1 cellular context compared by ENCODE assay signal in the genomic region with DNA sequence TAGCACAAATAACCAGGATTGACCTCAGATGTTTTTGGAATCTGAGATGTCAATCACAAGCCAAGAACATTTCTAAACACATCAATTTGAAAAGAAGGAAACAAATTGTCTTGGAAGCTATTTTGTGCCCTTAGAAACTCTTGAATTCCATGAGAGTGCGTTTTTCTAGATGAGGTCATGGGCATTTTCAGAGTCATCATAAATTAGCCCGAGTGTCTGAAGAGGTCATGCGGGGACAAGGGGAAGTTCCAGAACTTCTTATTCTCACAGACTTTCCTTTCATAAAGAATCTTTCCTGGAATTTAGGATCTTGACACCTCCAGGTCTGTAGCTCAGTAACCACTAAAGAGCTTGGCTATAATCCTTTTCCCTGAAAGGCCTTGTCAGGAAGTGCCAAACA.
TF ChIP-seq lines count a peak whose summit lies in the region.

No MANE protein-coding gene starts in this region.

TF ChIP-seq in K562, 482 proteins besides CTCF, POLR2A, EP300 and RAD21 (continued from another document and continues in another):
- TF ChIP-seq, protein P1, sequence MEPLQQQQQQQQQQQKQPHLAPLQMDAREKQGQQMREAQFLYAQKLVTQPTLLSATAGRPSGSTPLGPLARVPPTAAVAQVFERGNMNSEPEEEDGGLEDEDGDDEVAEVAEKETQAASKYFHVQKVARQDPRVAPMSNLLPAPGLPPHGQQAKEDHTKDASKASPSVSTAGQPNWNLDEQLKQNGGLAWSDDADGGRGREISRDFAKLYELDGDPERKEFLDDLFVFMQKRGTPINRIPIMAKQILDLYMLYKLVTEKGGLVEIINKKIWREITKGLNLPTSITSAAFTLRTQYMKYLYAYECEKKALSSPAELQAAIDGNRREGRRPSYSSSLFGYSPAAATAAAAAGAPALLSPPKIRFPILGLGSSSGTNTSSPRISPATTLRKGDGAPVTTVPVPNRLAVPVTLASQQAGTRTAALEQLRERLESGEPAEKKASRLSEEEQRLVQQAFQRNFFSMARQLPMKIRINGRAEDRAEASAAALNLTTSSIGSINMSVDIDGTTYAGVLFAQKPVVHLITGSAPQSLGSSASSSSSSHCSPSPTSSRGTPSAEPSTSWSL (CRISPR knock-in tag; IDR thresholded peaks at IDR 0.05; ENCODE audit: borderline replicate concordance) = no peak
- TF ChIP-seq ERF (CRISPR knock-in tag; IDR thresholded peaks at IDR 0.05) = no peak
- TF ChIP-seq CBX1 (IDR thresholded peaks at IDR 0.05; ENCODE audit: low read depth) = no peak
- TF ChIP-seq, protein P2, sequence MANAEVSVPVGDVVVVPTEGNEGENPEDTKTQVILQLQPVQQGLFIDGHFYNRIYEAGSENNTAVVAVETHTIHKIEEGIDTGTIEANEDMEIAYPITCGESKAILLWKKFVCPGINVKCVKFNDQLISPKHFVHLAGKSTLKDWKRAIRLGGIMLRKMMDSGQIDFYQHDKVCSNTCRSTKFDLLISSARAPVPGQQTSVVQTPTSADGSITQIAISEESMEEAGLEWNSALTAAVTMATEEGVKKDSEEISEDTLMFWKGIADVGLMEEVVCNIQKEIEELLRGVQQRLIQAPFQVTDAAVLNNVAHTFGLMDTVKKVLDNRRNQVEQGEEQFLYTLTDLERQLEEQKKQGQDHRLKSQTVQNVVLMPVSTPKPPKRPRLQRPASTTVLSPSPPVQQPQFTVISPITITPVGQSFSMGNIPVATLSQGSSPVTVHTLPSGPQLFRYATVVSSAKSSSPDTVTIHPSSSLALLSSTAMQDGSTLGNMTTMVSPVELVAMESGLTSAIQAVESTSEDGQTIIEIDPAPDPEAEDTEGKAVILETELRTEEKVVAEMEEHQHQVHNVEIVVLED (CRISPR knock-in tag; IDR thresholded peaks at IDR 0.05) = no peak
- TF ChIP-seq NFE2L1 (tag; IDR thresholded peaks at IDR 0.05; ENCODE audit: borderline replicate concordance, low read depth) = no peak
- TF ChIP-seq ZNF766 (CRISPR knock-in tag; conservative IDR thresholded peaks at IDR 0.05) = peak; percentile 82
- TF ChIP-seq LCOR (CRISPR knock-in tag; IDR thresholded peaks at IDR 0.05) = no peak
- TF ChIP-seq HLTF (IDR thresholded peaks at IDR 0.05) = no peak
- TF ChIP-seq, protein P3, sequence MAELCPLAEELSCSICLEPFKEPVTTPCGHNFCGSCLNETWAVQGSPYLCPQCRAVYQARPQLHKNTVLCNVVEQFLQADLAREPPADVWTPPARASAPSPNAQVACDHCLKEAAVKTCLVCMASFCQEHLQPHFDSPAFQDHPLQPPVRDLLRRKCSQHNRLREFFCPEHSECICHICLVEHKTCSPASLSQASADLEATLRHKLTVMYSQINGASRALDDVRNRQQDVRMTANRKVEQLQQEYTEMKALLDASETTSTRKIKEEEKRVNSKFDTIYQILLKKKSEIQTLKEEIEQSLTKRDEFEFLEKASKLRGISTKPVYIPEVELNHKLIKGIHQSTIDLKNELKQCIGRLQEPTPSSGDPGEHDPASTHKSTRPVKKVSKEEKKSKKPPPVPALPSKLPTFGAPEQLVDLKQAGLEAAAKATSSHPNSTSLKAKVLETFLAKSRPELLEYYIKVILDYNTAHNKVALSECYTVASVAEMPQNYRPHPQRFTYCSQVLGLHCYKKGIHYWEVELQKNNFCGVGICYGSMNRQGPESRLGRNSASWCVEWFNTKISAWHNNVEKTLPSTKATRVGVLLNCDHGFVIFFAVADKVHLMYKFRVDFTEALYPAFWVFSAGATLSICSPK (IDR thresholded peaks at IDR 0.05; ENCODE audit: borderline replicate concordance) = no peak
- TF ChIP-seq ZNF830 (CRISPR knock-in tag; IDR thresholded peaks at IDR 0.05) = no peak
- no peak for TF ChIP-seq ZNF780A (CRISPR knock-in tag; IDR thresholded peaks at IDR 0.05)
- TF ChIP-seq KLF16 (IDR thresholded peaks at IDR 0.05) = no peak
- TF ChIP-seq SMAD1 (IDR thresholded peaks at IDR 0.05; ENCODE audit: low read depth, low read length, partially characterized antibody) = no peak
- TF ChIP-seq, protein P4, sequence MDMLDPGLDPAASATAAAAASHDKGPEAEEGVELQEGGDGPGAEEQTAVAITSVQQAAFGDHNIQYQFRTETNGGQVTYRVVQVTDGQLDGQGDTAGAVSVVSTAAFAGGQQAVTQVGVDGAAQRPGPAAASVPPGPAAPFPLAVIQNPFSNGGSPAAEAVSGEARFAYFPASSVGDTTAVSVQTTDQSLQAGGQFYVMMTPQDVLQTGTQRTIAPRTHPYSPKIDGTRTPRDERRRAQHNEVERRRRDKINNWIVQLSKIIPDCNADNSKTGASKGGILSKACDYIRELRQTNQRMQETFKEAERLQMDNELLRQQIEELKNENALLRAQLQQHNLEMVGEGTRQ (CRISPR knock-in tag; IDR thresholded peaks at IDR 0.05) = no peak
- no peak for TF ChIP-seq BCOR (IDR thresholded peaks at IDR 0.05)
- TF ChIP-seq, protein P5, sequence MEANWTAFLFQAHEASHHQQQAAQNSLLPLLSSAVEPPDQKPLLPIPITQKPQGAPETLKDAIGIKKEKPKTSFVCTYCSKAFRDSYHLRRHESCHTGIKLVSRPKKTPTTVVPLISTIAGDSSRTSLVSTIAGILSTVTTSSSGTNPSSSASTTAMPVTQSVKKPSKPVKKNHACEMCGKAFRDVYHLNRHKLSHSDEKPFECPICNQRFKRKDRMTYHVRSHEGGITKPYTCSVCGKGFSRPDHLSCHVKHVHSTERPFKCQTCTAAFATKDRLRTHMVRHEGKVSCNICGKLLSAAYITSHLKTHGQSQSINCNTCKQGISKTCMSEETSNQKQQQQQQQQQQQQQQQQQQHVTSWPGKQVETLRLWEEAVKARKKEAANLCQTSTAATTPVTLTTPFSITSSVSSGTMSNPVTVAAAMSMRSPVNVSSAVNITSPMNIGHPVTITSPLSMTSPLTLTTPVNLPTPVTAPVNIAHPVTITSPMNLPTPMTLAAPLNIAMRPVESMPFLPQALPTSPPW (CRISPR knock-in tag; IDR thresholded peaks at IDR 0.05) = no peak
- TF ChIP-seq ZNF445 (CRISPR knock-in tag; IDR thresholded peaks at IDR 0.05; ENCODE audit: low read depth) = no peak
- no peak for TF ChIP-seq CBFA2T2 (conservative IDR thresholded peaks at IDR 0.05)
- no peak for TF ChIP-seq ZSCAN29 (IDR thresholded peaks at IDR 0.05)
- no peak for TF ChIP-seq HMG20A (CRISPR knock-in tag; conservative IDR thresholded peaks at IDR 0.05)
- no peak for TF ChIP-seq ETV5 (CRISPR knock-in tag; IDR thresholded peaks at IDR 0.05; ENCODE audit: low read depth)
- TF ChIP-seq ZNF644 (tag; IDR thresholded peaks at IDR 0.05; ENCODE audit: low read depth) = no peak
- TF ChIP-seq NCOR1 (IDR thresholded peaks at IDR 0.05) = peak; percentile 59
- peak; percentile 67 for TF ChIP-seq NCOA1 (IDR thresholded peaks at IDR 0.05; ENCODE audit: low read depth)
- TF ChIP-seq NEUROD1 (IDR thresholded peaks at IDR 0.05; ENCODE audit: borderline replicate concordance, low read depth, low read length, partially characterized antibody) = no peak
- TF ChIP-seq, protein P6, sequence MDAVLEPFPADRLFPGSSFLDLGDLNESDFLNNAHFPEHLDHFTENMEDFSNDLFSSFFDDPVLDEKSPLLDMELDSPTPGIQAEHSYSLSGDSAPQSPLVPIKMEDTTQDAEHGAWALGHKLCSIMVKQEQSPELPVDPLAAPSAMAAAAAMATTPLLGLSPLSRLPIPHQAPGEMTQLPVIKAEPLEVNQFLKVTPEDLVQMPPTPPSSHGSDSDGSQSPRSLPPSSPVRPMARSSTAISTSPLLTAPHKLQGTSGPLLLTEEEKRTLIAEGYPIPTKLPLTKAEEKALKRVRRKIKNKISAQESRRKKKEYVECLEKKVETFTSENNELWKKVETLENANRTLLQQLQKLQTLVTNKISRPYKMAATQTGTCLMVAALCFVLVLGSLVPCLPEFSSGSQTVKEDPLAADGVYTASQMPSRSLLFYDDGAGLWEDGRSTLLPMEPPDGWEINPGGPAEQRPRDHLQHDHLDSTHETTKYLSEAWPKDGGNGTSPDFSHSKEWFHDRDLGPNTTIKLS (IDR thresholded peaks at IDR 0.05; ENCODE audit: borderline replicate concordance, low read depth) = no peak
- TF ChIP-seq HMGN3 (IDR thresholded peaks at IDR 0.05; ENCODE audit: borderline replicate concordance, extremely low read depth, insufficient read length, low read depth, low read length) = no peak
- no peak for TF ChIP-seq KAT2B (IDR thresholded peaks at IDR 0.05; ENCODE audit: low read depth, low read length)
- TF ChIP-seq, protein P7, sequence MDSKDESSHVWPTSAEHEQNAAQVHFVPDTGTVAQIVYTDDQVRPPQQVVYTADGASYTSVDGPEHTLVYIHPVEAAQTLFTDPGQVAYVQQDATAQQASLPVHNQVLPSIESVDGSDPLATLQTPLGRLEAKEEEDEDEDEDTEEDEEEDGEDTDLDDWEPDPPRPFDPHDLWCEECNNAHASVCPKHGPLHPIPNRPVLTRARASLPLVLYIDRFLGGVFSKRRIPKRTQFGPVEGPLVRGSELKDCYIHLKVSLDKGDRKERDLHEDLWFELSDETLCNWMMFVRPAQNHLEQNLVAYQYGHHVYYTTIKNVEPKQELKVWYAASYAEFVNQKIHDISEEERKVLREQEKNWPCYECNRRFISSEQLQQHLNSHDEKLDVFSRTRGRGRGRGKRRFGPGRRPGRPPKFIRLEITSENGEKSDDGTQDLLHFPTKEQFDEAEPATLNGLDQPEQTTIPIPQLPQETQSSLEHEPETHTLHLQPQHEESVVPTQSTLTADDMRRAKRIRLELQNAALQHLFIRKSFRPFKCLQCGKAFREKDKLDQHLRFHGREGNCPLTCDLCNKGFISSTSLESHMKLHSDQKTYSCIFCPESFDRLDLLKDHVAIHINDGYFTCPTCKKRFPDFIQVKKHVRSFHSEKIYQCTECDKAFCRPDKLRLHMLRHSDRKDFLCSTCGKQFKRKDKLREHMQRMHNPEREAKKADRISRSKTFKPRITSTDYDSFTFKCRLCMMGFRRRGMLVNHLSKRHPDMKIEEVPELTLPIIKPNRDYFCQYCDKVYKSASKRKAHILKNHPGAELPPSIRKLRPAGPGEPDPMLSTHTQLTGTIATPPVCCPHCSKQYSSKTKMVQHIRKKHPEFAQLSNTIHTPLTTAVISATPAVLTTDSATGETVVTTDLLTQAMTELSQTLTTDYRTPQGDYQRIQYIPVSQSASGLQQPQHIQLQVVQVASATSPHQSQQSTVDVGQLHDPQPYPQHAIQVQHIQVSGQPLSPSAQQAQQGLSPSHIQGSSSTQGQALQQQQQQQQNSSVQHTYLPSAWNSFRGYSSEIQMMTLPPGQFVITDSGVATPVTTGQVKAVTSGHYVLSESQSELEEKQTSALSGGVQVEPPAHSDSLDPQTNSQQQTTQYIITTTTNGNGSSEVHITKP (IDR thresholded peaks at IDR 0.05; ENCODE audit: partially characterized antibody) = no peak
- no peak for TF ChIP-seq RBM14 (IDR thresholded peaks at IDR 0.05; ENCODE audit: borderline replicate concordance, insufficient read depth, low read depth, low read length)
- TF ChIP-seq, protein P8, sequence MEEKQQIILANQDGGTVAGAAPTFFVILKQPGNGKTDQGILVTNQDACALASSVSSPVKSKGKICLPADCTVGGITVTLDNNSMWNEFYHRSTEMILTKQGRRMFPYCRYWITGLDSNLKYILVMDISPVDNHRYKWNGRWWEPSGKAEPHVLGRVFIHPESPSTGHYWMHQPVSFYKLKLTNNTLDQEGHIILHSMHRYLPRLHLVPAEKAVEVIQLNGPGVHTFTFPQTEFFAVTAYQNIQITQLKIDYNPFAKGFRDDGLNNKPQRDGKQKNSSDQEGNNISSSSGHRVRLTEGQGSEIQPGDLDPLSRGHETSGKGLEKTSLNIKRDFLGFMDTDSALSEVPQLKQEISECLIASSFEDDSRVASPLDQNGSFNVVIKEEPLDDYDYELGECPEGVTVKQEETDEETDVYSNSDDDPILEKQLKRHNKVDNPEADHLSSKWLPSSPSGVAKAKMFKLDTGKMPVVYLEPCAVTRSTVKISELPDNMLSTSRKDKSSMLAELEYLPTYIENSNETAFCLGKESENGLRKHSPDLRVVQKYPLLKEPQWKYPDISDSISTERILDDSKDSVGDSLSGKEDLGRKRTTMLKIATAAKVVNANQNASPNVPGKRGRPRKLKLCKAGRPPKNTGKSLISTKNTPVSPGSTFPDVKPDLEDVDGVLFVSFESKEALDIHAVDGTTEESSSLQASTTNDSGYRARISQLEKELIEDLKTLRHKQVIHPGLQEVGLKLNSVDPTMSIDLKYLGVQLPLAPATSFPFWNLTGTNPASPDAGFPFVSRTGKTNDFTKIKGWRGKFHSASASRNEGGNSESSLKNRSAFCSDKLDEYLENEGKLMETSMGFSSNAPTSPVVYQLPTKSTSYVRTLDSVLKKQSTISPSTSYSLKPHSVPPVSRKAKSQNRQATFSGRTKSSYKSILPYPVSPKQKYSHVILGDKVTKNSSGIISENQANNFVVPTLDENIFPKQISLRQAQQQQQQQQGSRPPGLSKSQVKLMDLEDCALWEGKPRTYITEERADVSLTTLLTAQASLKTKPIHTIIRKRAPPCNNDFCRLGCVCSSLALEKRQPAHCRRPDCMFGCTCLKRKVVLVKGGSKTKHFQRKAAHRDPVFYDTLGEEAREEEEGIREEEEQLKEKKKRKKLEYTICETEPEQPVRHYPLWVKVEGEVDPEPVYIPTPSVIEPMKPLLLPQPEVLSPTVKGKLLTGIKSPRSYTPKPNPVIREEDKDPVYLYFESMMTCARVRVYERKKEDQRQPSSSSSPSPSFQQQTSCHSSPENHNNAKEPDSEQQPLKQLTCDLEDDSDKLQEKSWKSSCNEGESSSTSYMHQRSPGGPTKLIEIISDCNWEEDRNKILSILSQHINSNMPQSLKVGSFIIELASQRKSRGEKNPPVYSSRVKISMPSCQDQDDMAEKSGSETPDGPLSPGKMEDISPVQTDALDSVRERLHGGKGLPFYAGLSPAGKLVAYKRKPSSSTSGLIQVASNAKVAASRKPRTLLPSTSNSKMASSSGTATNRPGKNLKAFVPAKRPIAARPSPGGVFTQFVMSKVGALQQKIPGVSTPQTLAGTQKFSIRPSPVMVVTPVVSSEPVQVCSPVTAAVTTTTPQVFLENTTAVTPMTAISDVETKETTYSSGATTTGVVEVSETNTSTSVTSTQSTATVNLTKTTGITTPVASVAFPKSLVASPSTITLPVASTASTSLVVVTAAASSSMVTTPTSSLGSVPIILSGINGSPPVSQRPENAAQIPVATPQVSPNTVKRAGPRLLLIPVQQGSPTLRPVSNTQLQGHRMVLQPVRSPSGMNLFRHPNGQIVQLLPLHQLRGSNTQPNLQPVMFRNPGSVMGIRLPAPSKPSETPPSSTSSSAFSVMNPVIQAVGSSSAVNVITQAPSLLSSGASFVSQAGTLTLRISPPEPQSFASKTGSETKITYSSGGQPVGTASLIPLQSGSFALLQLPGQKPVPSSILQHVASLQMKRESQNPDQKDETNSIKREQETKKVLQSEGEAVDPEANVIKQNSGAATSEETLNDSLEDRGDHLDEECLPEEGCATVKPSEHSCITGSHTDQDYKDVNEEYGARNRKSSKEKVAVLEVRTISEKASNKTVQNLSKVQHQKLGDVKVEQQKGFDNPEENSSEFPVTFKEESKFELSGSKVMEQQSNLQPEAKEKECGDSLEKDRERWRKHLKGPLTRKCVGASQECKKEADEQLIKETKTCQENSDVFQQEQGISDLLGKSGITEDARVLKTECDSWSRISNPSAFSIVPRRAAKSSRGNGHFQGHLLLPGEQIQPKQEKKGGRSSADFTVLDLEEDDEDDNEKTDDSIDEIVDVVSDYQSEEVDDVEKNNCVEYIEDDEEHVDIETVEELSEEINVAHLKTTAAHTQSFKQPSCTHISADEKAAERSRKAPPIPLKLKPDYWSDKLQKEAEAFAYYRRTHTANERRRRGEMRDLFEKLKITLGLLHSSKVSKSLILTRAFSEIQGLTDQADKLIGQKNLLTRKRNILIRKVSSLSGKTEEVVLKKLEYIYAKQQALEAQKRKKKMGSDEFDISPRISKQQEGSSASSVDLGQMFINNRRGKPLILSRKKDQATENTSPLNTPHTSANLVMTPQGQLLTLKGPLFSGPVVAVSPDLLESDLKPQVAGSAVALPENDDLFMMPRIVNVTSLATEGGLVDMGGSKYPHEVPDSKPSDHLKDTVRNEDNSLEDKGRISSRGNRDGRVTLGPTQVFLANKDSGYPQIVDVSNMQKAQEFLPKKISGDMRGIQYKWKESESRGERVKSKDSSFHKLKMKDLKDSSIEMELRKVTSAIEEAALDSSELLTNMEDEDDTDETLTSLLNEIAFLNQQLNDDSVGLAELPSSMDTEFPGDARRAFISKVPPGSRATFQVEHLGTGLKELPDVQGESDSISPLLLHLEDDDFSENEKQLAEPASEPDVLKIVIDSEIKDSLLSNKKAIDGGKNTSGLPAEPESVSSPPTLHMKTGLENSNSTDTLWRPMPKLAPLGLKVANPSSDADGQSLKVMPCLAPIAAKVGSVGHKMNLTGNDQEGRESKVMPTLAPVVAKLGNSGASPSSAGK (IDR thresholded peaks at IDR 0.05) = no peak
